15 cellular contexts compared by ENCODE assay signal in the genomic region with DNA sequence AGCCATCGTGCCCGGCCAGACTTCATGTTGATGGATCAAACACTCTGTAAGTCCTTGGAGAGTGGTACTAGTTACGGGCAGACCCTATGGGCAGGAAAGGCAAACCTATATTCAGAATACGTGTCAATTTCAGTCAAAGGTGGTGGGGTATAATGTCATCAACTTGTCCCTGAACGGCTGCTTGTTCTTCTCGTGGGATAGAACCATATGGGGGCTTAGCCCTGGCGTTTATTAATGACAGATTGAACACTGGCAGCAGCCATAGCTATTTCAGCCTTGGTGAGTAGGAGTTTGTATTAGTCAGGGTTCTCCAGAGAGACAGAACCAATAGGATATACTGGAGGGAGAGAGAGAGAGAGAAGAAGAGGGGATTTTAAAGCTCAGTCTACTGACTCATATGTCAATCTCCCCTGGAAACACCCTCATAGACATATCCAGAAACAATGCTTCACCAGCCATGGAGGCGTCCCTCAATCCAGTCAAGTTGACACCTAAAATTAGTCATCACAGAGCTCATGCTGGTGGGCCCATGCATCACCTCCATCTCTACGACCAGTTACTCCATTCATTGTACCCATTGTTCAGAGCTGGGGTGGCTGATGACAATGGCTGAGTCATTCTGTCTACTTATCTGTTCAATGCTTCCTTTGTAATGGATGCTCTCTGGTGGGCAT. TPM values are rescaled to one million over a fixed set of nuclear protein-coding genes. Genes with fewer than 3 reads are reported as not detected.
DNase-seq lines count a peak whose midpoint lies in the region; ATAC-seq and FAIRE-seq lines count a peak whose summit lies in the region.
"Had no signal": no experiment of that assay in that cellular context is flagged by ENCODE, and none has a peak within 500 bp of the region (broad histone marks: within the 10 kb centered on the region; RNA-seq: fewer than 3 reads in every experiment).

No MANE protein-coding gene starts in this region.

- peaks cover 13% of the 10 kb centered on the region for H3K4me1 Mint-ChIP-seq in activated CD4-positive, alpha-beta T cell treated with anti-CD3 and anti-CD28 coated beads, Interleukin-2, amount 10 ng/mL, durations not matched to agents 7 days and 5 days

- no peak overlapping the region for H3K4me3 Mint-ChIP-seq in activated CD4-positive, alpha-beta T cell treated with anti-CD3 and anti-CD28 coated beads, Interleukin-2, amount 10 ng/mL, durations not matched to agents 7 days and 5 days
- H3K4me3 Mint-ChIP-seq: T-helper 1 cell treated with Interleukin-12 subunit alpha and Interleukin-12 subunit beta and Interleukin-4 antibody, amounts not matched to agents 30 μg/mL and 1 μg/mL, for 36 hours had no signal

- POLR2A ChIA-PET in activated CD4-positive, alpha-beta T cell treated with anti-CD3 and anti-CD28 coated beads, Interleukin-2, amount 10 ng/mL, durations not matched to agents 7 days and 5 days (lab: Charles Lee): no interaction called here

- CTCF ChIA-PET in activated CD4-positive, alpha-beta T cell treated with anti-CD3 and anti-CD28 coated beads, Interleukin-2, amount 10 ng/mL, durations not matched to agents 7 days and 5 days (lab: Charles Lee): interaction anchor here (1.6 to 1.9 kb wide), 5 partner anchors 9 to 41 kb away, joined by 4 to 6 read pairs (median 4); no protein-coding TSS in a partner anchor

- peak; percentile 53 for ATAC-seq in HG03432 (IDR thresholded peaks at IDR 0.05; ENCODE audit: unreplicated experiment)
- ATAC-seq: gastrocnemius medialis had no signal

- FAIRE-seq in frontal cortex (lab: Jason Lieb, UNC): no peak

- H3K36me3 Mint-ChIP-seq in activated CD4-positive, alpha-beta T cell treated with anti-CD3 and anti-CD28 coated beads, Interleukin-2, amount 10 ng/mL, durations not matched to agents 7 days and 5 days (ENCODE audit: low read depth): no peaks in the 10 kb centered on the region

- no peak overlapping the region for H3K27ac Mint-ChIP-seq in activated CD4-positive, alpha-beta T cell treated with anti-CD3 and anti-CD28 coated beads, Interleukin-2, amount 10 ng/mL, durations not matched to agents 7 days and 5 days
- H3K27ac Mint-ChIP-seq: T-helper 1 cell treated with Interleukin-12 subunit alpha and Interleukin-12 subunit beta and Interleukin-4 antibody, amounts not matched to agents 30 μg/mL and 1 μg/mL, for 36 hours had no signal

- H3K9me3 Mint-ChIP-seq in activated CD4-positive, alpha-beta T cell treated with anti-CD3 and anti-CD28 coated beads, Interleukin-2, amount 10 ng/mL, durations not matched to agents 7 days and 5 days: peaks cover 9% of the 10 kb centered on the region
- H3K9me3 Mint-ChIP-seq: T-helper 1 cell treated with Interleukin-12 subunit alpha and Interleukin-12 subunit beta and Interleukin-4 antibody, amounts not matched to agents 30 μg/mL and 1 μg/mL, for 36 hours had no signal

- peak; percentile 58 to 68 for DNase-seq in activated CD4-positive, alpha-beta T cell treated with anti-CD3 and anti-CD28 coated beads, Interleukin-2, amount 50 U/mL, for 48 hours
- DNase-seq in activated CD4-positive, alpha-beta T cell treated with anti-CD3 and anti-CD28 coated beads, Interleukin-2, amount 10 ng/mL, durations not matched to agents 7 days and 5 days: no peak
- DNase-seq in amniotic epithelial cell (ENCODE audit: low read depth) (peak; percentile 13), iPS-NIHi11 (ENCODE audit: low spot score) (no peak), GM19240 (ENCODE audit: insufficient read length, low spot score) (no peak), frontal cortex (ENCODE audit: low spot score in 2 of 2) (no peak)
- peak; percentile 48 to 56 for DNase-seq in stimulated activated CD4-positive, alpha-beta T cell treated with anti-CD3 and anti-CD28 coated beads, Interleukin-4, amount 100 ng/mL, for 48 hours (ENCODE audit: low read depth in 2 of 2)
- DNase-seq: ACHN, DND-41, gastrocnemius medialis, KBM-7, NCI-H2029 treated with DMSO at 0.1 percent for 48 hours, testis had no signal

- no peaks in the 10 kb centered on the region for H3K27me3 Mint-ChIP-seq in activated CD4-positive, alpha-beta T cell treated with anti-CD3 and anti-CD28 coated beads, Interleukin-2, amount 10 ng/mL, durations not matched to agents 7 days and 5 days

RNA-seq across cellular contexts. Expression of a gene that starts 16.1 kb away (rescaled TPM):
- not detected for total RNA-seq in activated CD4-positive, alpha-beta T cell treated with anti-CD3 and anti-CD28 coated beads, Interleukin-2, amount 10 ng/mL, durations not matched to agents 7 days and 5 days
- not detected for total RNA-seq in frontal cortex
- total RNA-seq: gastrocnemius medialis had no signal

RNA-seq across cellular contexts. Expression of a gene that starts 20.5 kb away (rescaled TPM):
- 100 to 1,000 TPM; 135 to 138 TPM for total RNA-seq in activated CD4-positive, alpha-beta T cell treated with anti-CD3 and anti-CD28 coated beads, Interleukin-2, amount 10 ng/mL, durations not matched to agents 7 days and 5 days
- 25.3 TPM for total RNA-seq in frontal cortex

RNA-seq across cellular contexts. Expression of a gene that starts 32.4 kb away (rescaled TPM):
- 100 to 1,000 TPM; 107 to 126 TPM for total RNA-seq in activated CD4-positive, alpha-beta T cell treated with anti-CD3 and anti-CD28 coated beads, Interleukin-2, amount 10 ng/mL, durations not matched to agents 7 days and 5 days
- total RNA-seq in frontal cortex: 75.8 TPM

Comparison
In these comparisons a context has a peak if more than half of its experiments do, and no peak if none do; other contexts are left out.
1. DNase-seq: peak in activated CD4-positive, alpha-beta T cell treated with anti-CD3 and anti-CD28 coated beads, Interleukin-2, amount 50 U/mL, for 48 hours (2 of 2), amniotic epithelial cell (single experiment) and stimulated activated CD4-positive, alpha-beta T cell treated with anti-CD3 and anti-CD28 coated beads, Interleukin-4, amount 100 ng/mL, for 48 hours (2 of 2); none in activated CD4-positive, alpha-beta T cell treated with anti-CD3 and anti-CD28 coated beads, Interleukin-2, amount 10 ng/mL, durations not matched to agents 7 days and 5 days (single experiment), iPS-NIHi11 (single experiment), GM19240 (single experiment) and frontal cortex (0 of 2).